In genomic region chr2:157932480-157933205, GRCh38 we compare ENCODE assay signal across 19 cellular contexts. TPM values are rescaled to one million over a fixed set of nuclear protein-coding genes. Genes with fewer than 3 reads are reported as not detected.
DNase-seq lines count a peak whose midpoint lies in the region; ATAC-seq and TF ChIP-seq lines count a peak whose summit lies in the region.
"Had no signal": no experiment of that assay in that cellular context is flagged by ENCODE, and none has a peak within 500 bp of the region (broad histone marks: within the 10 kb centered on the region; RNA-seq: fewer than 3 reads in every experiment).

No MANE protein-coding gene starts in this region.

- H3K4me3 ChIP-seq in HAP-1 (no peak overlapping the region), iPS DF 6.9 (ENCODE audit: low read length) (no peak overlapping the region)
- H3K4me3 ChIP-seq: sigmoid colon, thoracic aorta had no signal

- no CpG with 5 or more reads among the region's 10 CpGs for WGBS in iPS DF 6.9 (ENCODE audit: insufficient coverage, insufficient read length)

- in situ Hi-C loops in HAP-1 (cut with MboI; ENCODE audit: low sequenced_read_pairs) = no loop called here

- no peak overlapping the region for H3K27ac Mint-ChIP-seq in CD4-positive, alpha-beta T cell
- H3K27ac Mint-ChIP-seq: activated naive CD8-positive, alpha-beta T cell treated with anti-CD3 and anti-CD28 coated beads for 36 hours; effector memory CD8-positive, alpha-beta T cell; memory B cell had no signal

- DNase-seq in HAP-1 (ENCODE audit: low spot score in 2 of 2) (peak; percentile 78 to 98), NCI-H345 treated with DMSO at 0.1 percent for 48 hours (lab: John Stamatoyannopoulos, UW; ENCODE audit: unreplicated experiment) (peak; percentile 51), iPS DF 6.9 (ENCODE audit: low read depth, low spot score) (peak; percentile 64), renal cortical epithelial cell (ENCODE audit: low read depth) (peak; percentile 35), OCI-M2 (lab: John Stamatoyannopoulos, UW; ENCODE audit: unreplicated experiment) (no peak), NCI-H82 (lab: John Stamatoyannopoulos, UW) (no peak)
- DNase-seq in CD4-positive, alpha-beta T cell = no peak
- DNase-seq: activated CD4-positive, alpha-beta T cell treated with anti-CD3 and anti-CD28 coated beads, Interleukin-2, amount 50 U/mL, for 4 hours; activated naive CD8-positive, alpha-beta T cell treated with anti-CD3 and anti-CD28 coated beads for 36 hours; activated T-cell treated with anti-CD3 and anti-CD28 coated beads, Interleukin-2, amount 50 U/mL, for 4 hours; effector memory CD8-positive, alpha-beta T cell; NCI-H446; PC-3; sigmoid colon; SK-N-SH; stimulated activated CD4-positive, alpha-beta T cell treated with anti-CD3 and anti-CD28 coated beads, Interleukin-4, amount 100 ng/mL, for 1 hour; stimulated activated CD8-positive, alpha-beta memory T cell treated with anti-CD3 and anti-CD28 coated beads, Interleukin-4, amount 100 ng/mL, for 48 hours had no signal

- POLR2A ChIA-PET in CD4-positive, alpha-beta T cell (lab: Charles Lee) = no interaction called here

- intact Hi-C loops in CD4-positive, alpha-beta T cell (cut with DNase I, micrococcal nuclease) = no loop called here

- ATAC-seq in CD4-positive, alpha-beta T cell (ENCODE audit: poor library complexity) = no peak
- ATAC-seq: activated T-cell treated with anti-CD3 and anti-CD28 coated beads, Interleukin-2, amount 50 U/mL, for 4 hours; effector memory CD8-positive, alpha-beta T cell; PC-3 had no signal

- peaks cover 16% of the 10 kb centered on the region for H3K4me1 Mint-ChIP-seq in CD4-positive, alpha-beta T cell (ENCODE audit: low read depth)
- H3K4me1 Mint-ChIP-seq: memory B cell had no signal

- no peak for TF ChIP-seq CTCF in CD4-positive, alpha-beta T cell (IDR thresholded peaks at IDR 0.05)

- H3K4me1 ChIP-seq in HAP-1 (peaks cover 16% of the 10 kb centered on the region), iPS DF 6.9 (ENCODE audit: control insufficient read depth, insufficient read depth, low read length) (peaks cover 3% of the 10 kb centered on the region; the same call in 1 of the 2 replicates)
- H3K4me1 ChIP-seq: sigmoid colon had no signal

- no peak overlapping the region for H3K27ac ChIP-seq in iPS DF 6.9 (ENCODE audit: low read length)
- no peak overlapping the region for H3K27ac ChIP-seq in CD4-positive, alpha-beta T cell (ENCODE audit: low read depth, low read length)
- H3K27ac ChIP-seq: sigmoid colon, thoracic aorta had no signal

- no peaks in the 10 kb centered on the region for H3K9me3 Mint-ChIP-seq in CD4-positive, alpha-beta T cell
- H3K9me3 Mint-ChIP-seq: activated naive CD8-positive, alpha-beta T cell treated with anti-CD3 and anti-CD28 coated beads for 36 hours; activated T-cell treated with anti-CD3 and anti-CD28 coated beads, Interleukin-2, amount 50 U/mL, for 4 hours; effector memory CD8-positive, alpha-beta T cell; memory B cell had no signal

- H3K27me3 ChIP-seq in HAP-1 (ENCODE audit: low read depth) (peaks cover 63% of the 10 kb centered on the region), iPS DF 6.9 (ENCODE audit: control insufficient read depth, insufficient read depth, low read length) (peaks cover 33% of the 10 kb centered on the region; the same call in 1 of the 2 replicates)
- H3K27me3 ChIP-seq in CD4-positive, alpha-beta T cell (ENCODE audit: control insufficient read depth, insufficient read depth, low read length) = no peaks in the 10 kb centered on the region

- H3K9me3 ChIP-seq in HAP-1 (peaks cover 7% of the 10 kb centered on the region; the same call in 1 of the 2 replicates), iPS DF 6.9 (ENCODE audit: control insufficient read depth, insufficient read depth, low read length) (no peaks in the 10 kb centered on the region)
- no peaks in the 10 kb centered on the region for H3K9me3 ChIP-seq in CD4-positive, alpha-beta T cell (ENCODE audit: control insufficient read depth, low read length)
- H3K9me3 ChIP-seq: SK-N-SH, thoracic aorta had no signal

- CTCF ChIA-PET in CD4-positive, alpha-beta T cell (lab: Charles Lee) = no interaction called here

- no peak overlapping the region for H3K4me3 Mint-ChIP-seq in CD4-positive, alpha-beta T cell
- H3K4me3 Mint-ChIP-seq: activated naive CD8-positive, alpha-beta T cell treated with anti-CD3 and anti-CD28 coated beads for 36 hours; activated T-cell treated with anti-CD3 and anti-CD28 coated beads, Interleukin-2, amount 50 U/mL, for 4 hours; effector memory CD8-positive, alpha-beta T cell; memory B cell had no signal

- H3K36me3 ChIP-seq in HAP-1 (replicated peaks) = no peaks in the 10 kb centered on the region
- no peaks in the 10 kb centered on the region for H3K36me3 ChIP-seq in iPS DF 6.9 (ENCODE audit: control insufficient read depth, insufficient read depth, low read length)
- H3K36me3 ChIP-seq: sigmoid colon, thoracic aorta had no signal

- H3K36me3 Mint-ChIP-seq in CD4-positive, alpha-beta T cell (ENCODE audit: low read depth) = no peaks in the 10 kb centered on the region
- H3K36me3 Mint-ChIP-seq: activated naive CD8-positive, alpha-beta T cell treated with anti-CD3 and anti-CD28 coated beads for 36 hours; memory B cell had no signal

- no peaks in the 10 kb centered on the region for H3K27me3 Mint-ChIP-seq in CD4-positive, alpha-beta T cell
- H3K27me3 Mint-ChIP-seq: activated naive CD8-positive, alpha-beta T cell treated with anti-CD3 and anti-CD28 coated beads for 36 hours had no signal

RNA-seq across cellular contexts. Expression of gene ACVR1, which starts 56.5 kb away (rescaled TPM):
- 9.0 and 57.3 TPM in 2 replicates for total RNA-seq in renal cortical epithelial cell
- 10 to 100 TPM; 14.3 to 16.7 TPM for total RNA-seq in CD4-positive, alpha-beta T cell

Comparison
In these comparisons a context has a peak if more than half of its experiments do, and no peak if none do; other contexts are left out.
1. DNase-seq: peak in HAP-1 (2 of 2), NCI-H345 treated with DMSO at 0.1 percent for 48 hours (single experiment), iPS DF 6.9 (single experiment) and renal cortical epithelial cell (single experiment); none in OCI-M2 (single experiment), CD4-positive, alpha-beta T cell (0 of 10) and NCI-H82 (single experiment).